Comparison of ENCODE assay signal across 18 cellular contexts in genomic region chr2:120711694-120712093, GRCh38. TPM values are rescaled to one million over a fixed set of nuclear protein-coding genes. Genes with fewer than 3 reads are reported as not detected.
"Had no signal": no experiment of that assay in that cellular context is flagged by ENCODE, and none has a peak within 500 bp of the region (broad histone marks: within the 10 kb centered on the region; RNA-seq: fewer than 3 reads in every experiment).

No MANE protein-coding gene starts in this region.

- H3K27me3 ChIP-seq: adrenal gland had no signal

- H3K4me1 ChIP-seq: adrenal gland, foreskin keratinocyte, left lung, prostate gland had no signal

- DNase-seq: activated naive CD4-positive, alpha-beta T cell; activated T-cell treated with anti-CD3 and anti-CD28 coated beads, Interleukin-2, amount 50 U/mL, for 1 hour; adrenal gland; effector CD4-positive, alpha-beta T cell; immature natural killer cell; kidney glomerular epithelial cell; natural killer cell; stimulated activated CD4-positive, alpha-beta T cell treated with anti-CD3 and anti-CD28 coated beads, Interleukin-4, amount 100 ng/mL, for 1 hour; stimulated activated naive CD4-positive, alpha-beta T cell; T-cell had no signal

- H3K36me3 ChIP-seq: adrenal gland, cardiac muscle cell, left lung, prostate gland, thoracic aorta had no signal

- H3K27ac ChIP-seq: adrenal gland, cardiac muscle cell, foreskin keratinocyte, left lung, prostate gland, thoracic aorta, VCaP had no signal

- H3K9me3 ChIP-seq: adrenal gland, left lung, prostate gland, thoracic aorta had no signal

- H3K4me3 ChIP-seq: adrenal gland, cardiac muscle cell, left lung, prostate gland, thoracic aorta had no signal

- ATAC-seq: activated CD4-positive, CD25-positive, alpha-beta regulatory T cell treated with anti-CD3 and anti-CD28 coated beads, Interleukin-2, amount 50 U/mL, for 24 hours; foreskin keratinocyte; left lung; natural killer cell; T-cell had no signal

RNA-seq across cellular contexts. Expression of gene GLI2, which starts 24.0 kb away (rescaled TPM):
- total RNA-seq: foreskin keratinocyte, lung microvascular endothelial cell, natural killer cell had no signal
- polyA plus RNA-seq: immature natural killer cell had no signal
